In the genomic region with DNA sequence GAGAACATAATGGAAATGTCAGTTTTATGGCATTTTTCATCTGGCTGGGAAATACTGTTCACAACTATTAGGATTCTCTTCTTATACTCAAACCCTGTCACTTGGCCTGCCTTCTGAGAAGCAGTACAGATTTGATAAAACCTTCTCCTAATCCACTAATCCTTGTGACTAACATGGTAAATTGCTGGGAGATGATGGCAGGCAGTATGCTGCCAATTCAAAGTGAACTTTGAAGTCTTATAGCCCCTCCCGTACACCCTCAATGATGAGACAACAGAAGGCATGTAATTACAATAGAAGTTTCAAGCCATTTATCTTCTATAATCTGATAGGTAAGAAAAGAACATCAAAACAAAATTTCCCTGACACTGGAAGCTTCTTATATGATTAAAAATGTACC, we compare ENCODE assay signal across 17 cellular contexts. TPM values are rescaled to one million over a fixed set of nuclear protein-coding genes. Genes with fewer than 3 reads are reported as not detected.
A peak's percentile ranks its signal among the peaks of the same experiment; 100 is the strongest.
DNase-seq lines count a peak whose midpoint lies in the region; ATAC-seq, FAIRE-seq and TF ChIP-seq lines count a peak whose summit lies in the region.
"Had no signal": no experiment of that assay in that cellular context is flagged by ENCODE, and none has a peak within 500 bp of the region (broad histone marks: within the 10 kb centered on the region; RNA-seq: fewer than 3 reads in every experiment).

No MANE protein-coding gene starts in this region.

- H3K4me3 ChIP-seq in WERI-Rb-1 (ENCODE audit: low read depth, low read length) = no peak overlapping the region
- H3K4me3 ChIP-seq in small intestine (ENCODE audit: low read depth in 1 of 2, low read length in 2 of 2) = no peak overlapping the region
- H3K4me3 ChIP-seq in heart right ventricle = no peak overlapping the region
- H3K4me3 ChIP-seq: Peyer's patch, SJSA1 had no signal

- H3K27ac ChIP-seq in WERI-Rb-1 (peak overlapping the region; percentile 70), small intestine (ENCODE audit: low read depth in 1 of 2, low read length in 1 of 2) (no peak overlapping the region), heart right ventricle (no peak overlapping the region)
- H3K27ac ChIP-seq: KMS-11, Peyer's patch, SJSA1 had no signal

- H3K4me3 Mint-ChIP-seq in natural killer cell treated with Interleukin-12 subunit alpha and Interleukin-12 subunit beta and Interleukin-15 and Interleukin-18, amount 100 ng/mL, for 72 hours = no peak overlapping the region
- H3K4me3 Mint-ChIP-seq: CD4-positive, CD25-positive, alpha-beta regulatory T cell had no signal

- H3K9me3 ChIP-seq in WERI-Rb-1 (ENCODE audit: severe bottlenecking) (no peaks in the 10 kb centered on the region), small intestine (ENCODE audit: control insufficient read depth, low read depth) (no peaks in the 10 kb centered on the region), heart right ventricle (no peaks in the 10 kb centered on the region)
- H3K9me3 ChIP-seq: Peyer's patch, SJSA1 had no signal

- no peak overlapping the region for H3K27ac Mint-ChIP-seq in natural killer cell treated with Interleukin-12 subunit alpha and Interleukin-12 subunit beta and Interleukin-15 and Interleukin-18, amount 100 ng/mL, for 72 hours
- H3K27ac Mint-ChIP-seq: CD4-positive, CD25-positive, alpha-beta regulatory T cell had no signal

- TF ChIP-seq CTCF in WERI-Rb-1 (IDR thresholded peaks at IDR 0.05; ENCODE audit: low read depth, low read length) (no peak), heart right ventricle (IDR thresholded peaks at IDR 0.05) (no peak)

- no peaks in the 10 kb centered on the region for H3K36me3 ChIP-seq in WERI-Rb-1
- H3K36me3 ChIP-seq in small intestine (ENCODE audit: control insufficient read depth in 2 of 2, insufficient read depth in 2 of 2, low read length in 2 of 2) = no peaks in the 10 kb centered on the region
- H3K36me3 ChIP-seq in heart right ventricle = peaks cover 0 to 22% (median 0%) of the 10 kb centered on the region in 9 donors
- H3K36me3 ChIP-seq: Peyer's patch, SJSA1 had no signal

- ATAC-seq in heart right ventricle (no peak), HG03095 (IDR thresholded peaks at IDR 0.05; ENCODE audit: unreplicated experiment) (no peak), GM18907 (IDR thresholded peaks at IDR 0.05; ENCODE audit: unreplicated experiment) (no peak)
- ATAC-seq in natural killer cell treated with Interleukin-12 subunit alpha and Interleukin-12 subunit beta and Interleukin-15 and Interleukin-18, amount 100 ng/mL, for 72 hours = no peak

- no peaks in the 10 kb centered on the region for H3K27me3 ChIP-seq in WERI-Rb-1 (ENCODE audit: insufficient read depth, low read depth, severe bottlenecking)
- no peaks in the 10 kb centered on the region for H3K27me3 ChIP-seq in small intestine (ENCODE audit: control insufficient read depth in 2 of 2, insufficient read depth in 2 of 2, low read length in 2 of 2)
- no peaks in the 10 kb centered on the region for H3K27me3 ChIP-seq in heart right ventricle
- H3K27me3 ChIP-seq: Peyer's patch, SJSA1 had no signal

- intact Hi-C loops in heart right ventricle (cut with DNase I) = no loop called here

- no peak for FAIRE-seq in small intestine (lab: Jason Lieb, UNC)
- FAIRE-seq: H1 had no signal

- H3K27me3 Mint-ChIP-seq in natural killer cell treated with Interleukin-12 subunit alpha and Interleukin-12 subunit beta and Interleukin-15 and Interleukin-18, amount 100 ng/mL, for 72 hours = no peaks in the 10 kb centered on the region
- H3K27me3 Mint-ChIP-seq: CD4-positive, CD25-positive, alpha-beta regulatory T cell had no signal

- WGBS in small intestine, 3 donors = 18 to 61% (median 54%) methylated on average over 1 of the region's 1 CpG
- WGBS in heart right ventricle, 2 donors = 98 to 100% methylated on average over 1 of the region's 1 CpG

- H3K4me1 Mint-ChIP-seq in natural killer cell treated with Interleukin-12 subunit alpha and Interleukin-12 subunit beta and Interleukin-15 and Interleukin-18, amount 100 ng/mL, for 72 hours (ENCODE audit: low read depth in 2 of 2) = no peaks in the 10 kb centered on the region
- H3K4me1 Mint-ChIP-seq: CD4-positive, CD25-positive, alpha-beta regulatory T cell had no signal

- peak; percentile 56 to 88 for DNase-seq in NCI-H524 (lab: John Stamatoyannopoulos, UW)
- DNase-seq in WERI-Rb-1 = peak; percentile 77
- peak; percentile 61 for DNase-seq in iris pigment epithelial cell (ENCODE audit: low read depth)
- peak; percentile 78 for DNase-seq in small intestine
- DNase-seq in heart right ventricle = no peak
- DNase-seq in natural killer cell treated with Interleukin-12 subunit alpha and Interleukin-12 subunit beta and Interleukin-15 and Interleukin-18, amount 100 ng/mL, for 72 hours (ENCODE audit: low spot score) = no peak
- DNase-seq: CD4-positive, CD25-positive, alpha-beta regulatory T cell; DND-41; NCI-H1694 treated with DMSO at 0.1 percent for 48 hours; NCI-H446 treated with DMSO at 0.1 percent for 48 hours; NCI-H748 treated with DMSO at 0.1 percent for 48 hours had no signal

- no peaks in the 10 kb centered on the region for H3K9me3 Mint-ChIP-seq in natural killer cell treated with Interleukin-12 subunit alpha and Interleukin-12 subunit beta and Interleukin-15 and Interleukin-18, amount 100 ng/mL, for 72 hours

- H3K4me1 ChIP-seq in small intestine (ENCODE audit: control insufficient read depth in 2 of 2, insufficient read depth in 1 of 2, low read depth in 1 of 2, low read length in 1 of 2) = no peaks in the 10 kb centered on the region
- no peaks in the 10 kb centered on the region for H3K4me1 ChIP-seq in heart right ventricle
- H3K4me1 ChIP-seq: SJSA1 had no signal

- H3K36me3 Mint-ChIP-seq in natural killer cell treated with Interleukin-12 subunit alpha and Interleukin-12 subunit beta and Interleukin-15 and Interleukin-18, amount 100 ng/mL, for 72 hours = no peaks in the 10 kb centered on the region

RNA-seq across cellular contexts. Expression of gene PAQR3, which starts 36.9 kb away (rescaled TPM):
- 1 to 10 TPM; 6.9 to 10.0 (median 9.2) TPM for polyA plus RNA-seq in small intestine
- 10 to 100 TPM in 2 of 10 donors, 1 to 10 TPM in 8; 5.7 to 10.6 (median 8.2) TPM for total RNA-seq in heart right ventricle
- polyA plus RNA-seq in heart right ventricle = 1 to 10 TPM; 3.6 to 4.4 TPM
- total RNA-seq in natural killer cell treated with Interleukin-12 subunit alpha and Interleukin-12 subunit beta and Interleukin-15 and Interleukin-18, amount 100 ng/mL, for 72 hours = 10 to 100 TPM; 12.2 to 14.6 TPM

Comparison
In these comparisons a context has a peak if more than half of its experiments do, and no peak if none do; other contexts are left out.
1. DNase-seq: peak in NCI-H524 (2 of 2), WERI-Rb-1 (single experiment), iris pigment epithelial cell (single experiment) and small intestine (single experiment); none in heart right ventricle (0 of 2) and natural killer cell treated with Interleukin-12 subunit alpha and Interleukin-12 subunit beta and Interleukin-15 and Interleukin-18, amount 100 ng/mL, for 72 hours (single experiment).